19 cellular contexts compared by ENCODE assay signal in the genomic region with DNA sequence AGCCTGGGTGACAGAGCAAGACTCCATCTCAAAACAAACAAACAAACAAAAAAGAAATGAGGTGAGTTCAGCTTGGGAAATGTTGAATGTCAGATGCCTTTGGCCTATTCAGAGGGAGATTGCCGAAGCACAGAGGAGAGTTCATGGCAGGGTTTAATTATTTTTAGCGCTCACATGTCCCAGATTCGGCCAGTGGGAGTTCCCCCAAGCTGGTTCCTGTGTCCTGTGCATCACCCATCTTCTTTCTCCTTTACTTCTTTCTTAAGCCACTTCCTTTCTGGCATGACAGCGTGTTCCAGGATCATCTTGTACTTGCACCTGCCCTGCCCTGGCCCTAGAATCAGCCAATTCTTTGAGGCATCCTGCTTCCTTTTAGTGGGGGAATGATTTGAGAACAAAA. TPM values are rescaled to one million over a fixed set of nuclear protein-coding genes. Genes with fewer than 3 reads are reported as not detected.
DNase-seq lines count a peak whose midpoint lies in the region; ATAC-seq and TF ChIP-seq lines count a peak whose summit lies in the region.
"Had no signal": no experiment of that assay in that cellular context is flagged by ENCODE, and none has a peak within 500 bp of the region (broad histone marks: within the 10 kb centered on the region; RNA-seq: fewer than 3 reads in every experiment).

No MANE protein-coding gene starts in this region.

- no peak for DNase-seq in Right ventricle myocardium superior
- no peak for DNase-seq in cardiac septum (ENCODE audit: low spot score)
- no peak for DNase-seq in effector memory CD8-positive, alpha-beta T cell
- peak; percentile 59 to 82 for DNase-seq in lower leg skin (ENCODE audit: low spot score in 2 of 2)
- no peak for DNase-seq in upper lobe of right lung
- no peak for DNase-seq in activated CD4-positive, alpha-beta T cell treated with anti-CD3 and anti-CD28 coated beads for 36 hours
- DNase-seq in GM19238 (ENCODE audit: insufficient read length, low spot score) = no peak
- DNase-seq: activated naive CD4-positive, alpha-beta T cell treated with Interleukin-2 at 50 U/mL for 16 hours; CD8-positive, alpha-beta memory T cell; effector memory CD4-positive, alpha-beta T cell; EL; naive B cell; NCI-H1092; SW 1271; WERI-Rb-1 had no signal

- H3K27ac ChIP-seq in upper lobe of right lung = no peak overlapping the region
- H3K27ac ChIP-seq: 22Rv1, WERI-Rb-1 had no signal

- POLR2A ChIA-PET in activated CD4-positive, alpha-beta T cell treated with anti-CD3 and anti-CD28 coated beads for 36 hours (lab: Charles Lee) = no interaction called here

- no peaks in the 10 kb centered on the region for H3K9me3 ChIP-seq in upper lobe of right lung
- H3K9me3 ChIP-seq: upper lobe of left lung had no signal

- H3K27me3 ChIP-seq in upper lobe of right lung = no peaks in the 10 kb centered on the region
- H3K27me3 ChIP-seq: upper lobe of left lung had no signal

- no peak for TF ChIP-seq POLR2A in lower leg skin (IDR thresholded peaks at IDR 0.05)

- WGBS in lower leg skin, 2 donors = 41 to 57% methylated on average over 4 of the region's 4 CpGs

- H3K4me1 Mint-ChIP-seq in effector memory CD8-positive, alpha-beta T cell (ENCODE audit: low read depth in 2 of 2) = no peaks in the 10 kb centered on the region
- no peaks in the 10 kb centered on the region for H3K4me1 Mint-ChIP-seq in activated CD4-positive, alpha-beta T cell treated with anti-CD3 and anti-CD28 coated beads for 36 hours
- H3K4me1 Mint-ChIP-seq: CD8-positive, alpha-beta memory T cell had no signal

- intact Hi-C loops in Right ventricle myocardium superior (cut with DNase I) (no loop called here), cardiac septum (cut with DNase I) (no loop called here), lower leg skin (cut with DNase I; ENCODE audit: low total_unique reads) (no loop called here), upper lobe of right lung (cut with DNase I) (no loop called here)
- intact Hi-C loops in activated CD4-positive, alpha-beta T cell treated with anti-CD3 and anti-CD28 coated beads for 36 hours (cut with DNase I, micrococcal nuclease) = no loop called here

- H3K36me3 ChIP-seq in upper lobe of right lung = no peaks in the 10 kb centered on the region
- H3K36me3 ChIP-seq: upper lobe of left lung, WERI-Rb-1 had no signal

- CTCF ChIA-PET in activated CD4-positive, alpha-beta T cell treated with anti-CD3 and anti-CD28 coated beads for 36 hours (lab: Charles Lee) = interaction anchor here (1.2 kb wide), 1 partner anchor 241 kb away, joined by 3 read pairs; no protein-coding TSS in a partner anchor

- no peak overlapping the region for H3K27ac Mint-ChIP-seq in effector memory CD8-positive, alpha-beta T cell
- H3K27ac Mint-ChIP-seq in activated CD4-positive, alpha-beta T cell treated with anti-CD3 and anti-CD28 coated beads for 36 hours = no peak overlapping the region
- H3K27ac Mint-ChIP-seq: naive B cell had no signal

- H3K27me3 Mint-ChIP-seq in effector memory CD8-positive, alpha-beta T cell = no peaks in the 10 kb centered on the region
- H3K27me3 Mint-ChIP-seq in activated CD4-positive, alpha-beta T cell treated with anti-CD3 and anti-CD28 coated beads for 36 hours = no peaks in the 10 kb centered on the region
- H3K27me3 Mint-ChIP-seq: naive B cell had no signal

- H3K4me1 ChIP-seq in upper lobe of right lung = no peaks in the 10 kb centered on the region
- H3K4me1 ChIP-seq: upper lobe of left lung had no signal

- H3K4me3 Mint-ChIP-seq in effector memory CD8-positive, alpha-beta T cell = no peak overlapping the region
- H3K4me3 Mint-ChIP-seq in activated CD4-positive, alpha-beta T cell treated with anti-CD3 and anti-CD28 coated beads for 36 hours = no peak overlapping the region
- H3K4me3 Mint-ChIP-seq: CD8-positive, alpha-beta memory T cell had no signal

- no peak for TF ChIP-seq CTCF in lower leg skin (IDR thresholded peaks at IDR 0.05)
- no peak for TF ChIP-seq CTCF in upper lobe of right lung (IDR thresholded peaks at IDR 0.05)

- no peaks in the 10 kb centered on the region for H3K9me3 Mint-ChIP-seq in effector memory CD8-positive, alpha-beta T cell
- H3K9me3 Mint-ChIP-seq in activated CD4-positive, alpha-beta T cell treated with anti-CD3 and anti-CD28 coated beads for 36 hours (ENCODE audit: low read depth) = no peaks in the 10 kb centered on the region
- H3K9me3 Mint-ChIP-seq: CD8-positive, alpha-beta memory T cell; naive B cell had no signal

- H3K4me3 ChIP-seq in lower leg skin (ENCODE audit: low read depth, poor library complexity, severe bottlenecking) = no peak overlapping the region
- no peak overlapping the region for H3K4me3 ChIP-seq in upper lobe of right lung
- H3K4me3 ChIP-seq: upper lobe of left lung had no signal

- H3K36me3 Mint-ChIP-seq in effector memory CD8-positive, alpha-beta T cell (ENCODE audit: insufficient read depth) = peaks cover 3% of the 10 kb centered on the region
- no peaks in the 10 kb centered on the region for H3K36me3 Mint-ChIP-seq in activated CD4-positive, alpha-beta T cell treated with anti-CD3 and anti-CD28 coated beads for 36 hours (ENCODE audit: low read depth)
- H3K36me3 Mint-ChIP-seq: CD8-positive, alpha-beta memory T cell; naive B cell had no signal

- peak; percentile 82 for ATAC-seq in Right ventricle myocardium superior (ENCODE audit: poor library complexity)
- peak; percentile 21 for ATAC-seq in effector memory CD8-positive, alpha-beta T cell (replicated peaks)
- ATAC-seq in upper lobe of right lung = peak; percentile 69
- no peak for ATAC-seq in activated CD4-positive, alpha-beta T cell treated with anti-CD3 and anti-CD28 coated beads for 36 hours
- ATAC-seq in GM18873 (IDR thresholded peaks at IDR 0.05; ENCODE audit: low FRiP score, unreplicated experiment) = no peak

RNA-seq across cellular contexts. Expression of a gene that starts 9.2 kb away (rescaled TPM):
- total RNA-seq in Right ventricle myocardium superior (6.1 TPM), cardiac septum (5.4 TPM), lower leg skin (10 to 100 TPM in 2 of 4 donors, 1 to 10 TPM in 2; 1.9 to 15.4 (median 9.2) TPM), upper lobe of right lung (1.6 TPM)
- not detected for total RNA-seq in activated CD4-positive, alpha-beta T cell treated with anti-CD3 and anti-CD28 coated beads for 36 hours

RNA-seq across cellular contexts. Expression of a gene that starts 26.7 kb away (rescaled TPM):
- 5.2 TPM for total RNA-seq in Right ventricle myocardium superior
- total RNA-seq in cardiac septum = 6.7 TPM
- 10 to 100 TPM in 3 of 4 donors, 1 to 10 TPM in 1; 2.5 to 22.8 (median 11.4) TPM for total RNA-seq in lower leg skin
- 12.0 TPM for total RNA-seq in upper lobe of right lung
- under 1 TPM; 0.34 to 0.46 TPM for total RNA-seq in activated CD4-positive, alpha-beta T cell treated with anti-CD3 and anti-CD28 coated beads for 36 hours

RNA-seq across cellular contexts. Expression of a gene that starts 29.6 kb away (rescaled TPM):
- total RNA-seq in Right ventricle myocardium superior (71.8 TPM), cardiac septum (70.3 TPM), lower leg skin (10 to 100 TPM in 2 of 4 donors, 1 to 10 TPM in 2; 7.4 to 20.4 (median 10.6) TPM), upper lobe of right lung (22.6 TPM)
- total RNA-seq in activated CD4-positive, alpha-beta T cell treated with anti-CD3 and anti-CD28 coated beads for 36 hours = 10 to 100 TPM; 10.1 to 11.6 TPM
- total RNA-seq: OCI-LY7 had no signal

Comparison
In these comparisons a context has a peak if more than half of its experiments do, and no peak if none do; other contexts are left out.
1. ATAC-seq: peak in Right ventricle myocardium superior (single experiment), effector memory CD8-positive, alpha-beta T cell (single experiment) and upper lobe of right lung (single experiment); none in activated CD4-positive, alpha-beta T cell treated with anti-CD3 and anti-CD28 coated beads for 36 hours (single experiment) and GM18873 (single experiment).
2. DNase-seq: peak in lower leg skin (2 of 2); none in Right ventricle myocardium superior (single experiment), cardiac septum (single experiment), effector memory CD8-positive, alpha-beta T cell (0 of 3), upper lobe of right lung (single experiment), activated CD4-positive, alpha-beta T cell treated with anti-CD3 and anti-CD28 coated beads for 36 hours (single experiment) and GM19238 (single experiment).